In genomic region chr5:94632024-94632423, GRCh38 we compare ENCODE assay signal across 1 cellular context.
TF ChIP-seq lines count a peak whose summit lies in the region.

No MANE protein-coding gene starts in this region.

TF ChIP-seq in HepG2, 621 proteins besides CTCF, POLR2A, EP300 and RAD21:
- TF ChIP-seq ZNF713 (CRISPR knock-in tag; IDR thresholded peaks at IDR 0.05) (no peak), CEBPB (IDR thresholded peaks at IDR 0.05; ENCODE audit: borderline replicate concordance, low read depth, low read length) (no peak), HDAC6 (IDR thresholded peaks at IDR 0.05; ENCODE audit: low read depth, low read length) (no peak), KDM4B (CRISPR knock-in tag; IDR thresholded peaks at IDR 0.05) (no peak), PAWR (CRISPR knock-in tag; IDR thresholded peaks at IDR 0.05; ENCODE audit: borderline replicate concordance) (no peak), ZNF788 (CRISPR knock-in tag; IDR thresholded peaks at IDR 0.05; ENCODE audit: borderline replicate concordance) (no peak), GPN1 (CRISPR knock-in tag; IDR thresholded peaks at IDR 0.05; ENCODE audit: borderline replicate concordance) (no peak), SNAPC2 (CRISPR knock-in tag; IDR thresholded peaks at IDR 0.05) (no peak)
- TF ChIP-seq, protein P1, sequence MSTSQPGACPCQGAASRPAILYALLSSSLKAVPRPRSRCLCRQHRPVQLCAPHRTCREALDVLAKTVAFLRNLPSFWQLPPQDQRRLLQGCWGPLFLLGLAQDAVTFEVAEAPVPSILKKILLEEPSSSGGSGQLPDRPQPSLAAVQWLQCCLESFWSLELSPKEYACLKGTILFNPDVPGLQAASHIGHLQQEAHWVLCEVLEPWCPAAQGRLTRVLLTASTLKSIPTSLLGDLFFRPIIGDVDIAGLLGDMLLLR (CRISPR knock-in tag; IDR thresholded peaks at IDR 0.05): no peak
